ENCODE assay signal across 18 cellular contexts in the genomic region with DNA sequence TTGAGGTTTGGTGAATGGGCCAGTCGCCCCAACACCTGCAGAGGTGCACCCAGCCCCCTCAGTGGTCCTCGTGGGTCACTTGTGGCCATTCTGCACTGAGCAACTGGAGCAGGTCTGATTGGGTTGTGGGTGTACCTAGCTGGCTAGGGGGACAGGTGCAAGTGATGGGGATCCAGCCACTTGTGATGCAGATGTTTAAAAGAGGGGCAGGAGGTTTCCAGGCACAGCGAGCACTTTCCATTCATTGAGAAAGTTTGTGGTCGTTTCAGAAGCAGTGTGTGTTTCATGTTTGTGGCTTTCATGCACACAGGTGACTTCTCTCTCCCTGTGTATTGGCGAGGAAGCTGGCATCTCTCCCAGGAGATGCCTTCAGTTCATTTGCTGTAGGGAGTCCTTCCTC. TPM values are rescaled to one million over a fixed set of nuclear protein-coding genes. Genes with fewer than 3 reads are reported as not detected.
DNase-seq lines count a peak whose midpoint lies in the region; ATAC-seq, FAIRE-seq and TF ChIP-seq lines count a peak whose summit lies in the region.
"Had no signal": no experiment of that assay in that cellular context is flagged by ENCODE, and none has a peak within 500 bp of the region (broad histone marks: within the 10 kb centered on the region; RNA-seq: fewer than 3 reads in every experiment).

No MANE protein-coding gene starts in this region.

- no peaks in the 10 kb centered on the region for H3K9me3 Mint-ChIP-seq in activated CD4-positive, alpha-beta T cell treated with anti-CD3 and anti-CD28 coated beads, Interleukin-2, amount 10 ng/mL, durations not matched to agents 7 days and 5 days
- H3K9me3 Mint-ChIP-seq in activated T-helper 2 cell treated with anti-CD3 and anti-CD28 coated beads, Interferon-gamma antibody, Interleukin-2, Interleukin-4, amounts not matched to agents 10 μg/mL and 5 μg/mL and 100 μg/mL, durations not matched to agents 14 hours and 24 hours and 36 hours: no peaks in the 10 kb centered on the region
- H3K9me3 Mint-ChIP-seq: effector memory CD8-positive, alpha-beta T cell had no signal

- FAIRE-seq in HepG2 (lab: Jason Lieb, UNC): no peak
- FAIRE-seq: A549 had no signal

- POLR2A ChIA-PET in activated CD4-positive, alpha-beta T cell treated with anti-CD3 and anti-CD28 coated beads, Interleukin-2, amount 10 ng/mL, durations not matched to agents 7 days and 5 days (lab: Charles Lee): no interaction called here
- POLR2A ChIA-PET in HepG2 (lab: Yijun Ruan, JAX): interaction anchor here (1.2 kb wide), 1 partner anchor 11 kb away, joined by 3 read pairs; no protein-coding TSS in a partner anchor

- TF ChIP-seq POLR2A in HepG2 (IDR thresholded peaks at IDR 0.05; ENCODE audit: insufficient read depth in 1 of 2, low read depth in 2 of 2, low read length in 2 of 2): no peak

- H3K9me3 ChIP-seq in neutrophil (no peaks in the 10 kb centered on the region), HepG2 (ENCODE audit: low read length) (no peaks in the 10 kb centered on the region)
- H3K9me3 ChIP-seq: A549, breast epithelium, tibial artery had no signal

- no peak overlapping the region for H3K4me3 Mint-ChIP-seq in activated CD4-positive, alpha-beta T cell treated with anti-CD3 and anti-CD28 coated beads, Interleukin-2, amount 10 ng/mL, durations not matched to agents 7 days and 5 days
- H3K4me3 Mint-ChIP-seq in activated T-helper 2 cell treated with anti-CD3 and anti-CD28 coated beads, Interferon-gamma antibody, Interleukin-2, Interleukin-4, amounts not matched to agents 10 μg/mL and 5 μg/mL and 100 μg/mL, durations not matched to agents 14 hours and 24 hours and 36 hours (ENCODE audit: low read depth): no peak overlapping the region
- H3K4me3 Mint-ChIP-seq: effector memory CD8-positive, alpha-beta T cell had no signal

- intact Hi-C loops in activated T-helper 2 cell treated with anti-CD3 and anti-CD28 coated beads, Interferon-gamma antibody, Interleukin-2, Interleukin-4, amounts not matched to agents 10 μg/mL and 5 μg/mL and 100 μg/mL, durations not matched to agents 14 hours and 24 hours and 36 hours (cut with micrococcal nuclease): no loop called here
- intact Hi-C loops in HepG2 (cut with micrococcal nuclease; ENCODE audit: unreplicated experiment): no loop called here

- H3K27ac ChIP-seq in neutrophil (peak overlapping the region; percentile 44), HepG2 (ENCODE audit: extremely low read length, insufficient read depth, low read length) (no peak overlapping the region)
- H3K27ac ChIP-seq: A549, breast epithelium, HL-60, tibial artery had no signal

- H3K27me3 ChIP-seq in neutrophil (no peaks in the 10 kb centered on the region), HepG2 (ENCODE audit: control insufficient read depth in 1 of 2, insufficient read depth in 2 of 2, low read length in 2 of 2) (no peaks in the 10 kb centered on the region)
- H3K27me3 ChIP-seq: breast epithelium, tibial artery had no signal

- BruUV-seq in HepG2 (replicated peaks; lab: Mats Ljungman, UMichigan): no TSS peak

- H3K79me2 ChIP-seq in HepG2 (ENCODE audit: insufficient read depth, low read length): peaks cover 21% of the 10 kb centered on the region

- H3K36me3 ChIP-seq in neutrophil (peaks cover 19% of the 10 kb centered on the region), HepG2 (replicated peaks in 1 of 2; ENCODE audit: control insufficient read depth in 1 of 2, insufficient read depth in 2 of 2, low read length in 2 of 2) (peaks cover 4 to 38% of the 10 kb centered on the region in 2 experiments)
- H3K36me3 ChIP-seq: breast epithelium had no signal

- H3K4me3 ChIP-seq in neutrophil (ENCODE audit: low read depth in 1 of 2, low read length in 1 of 2): no peak overlapping the region
- H3K4me3 ChIP-seq in HepG2 (replicated peaks in 1 of 3; ENCODE audit: insufficient read depth in 1 of 3, low read depth in 2 of 3, low read length in 3 of 3): no peak overlapping the region
- H3K4me3 ChIP-seq: A549, breast epithelium, tibial artery had no signal

- CTCF ChIA-PET in activated CD4-positive, alpha-beta T cell treated with anti-CD3 and anti-CD28 coated beads, Interleukin-2, amount 10 ng/mL, durations not matched to agents 7 days and 5 days (lab: Charles Lee): interaction anchor here (1.5 to 2.0 kb wide), 2 partner anchors 10 to 11 kb away, joined by 3 to 7 read pairs; no protein-coding TSS in a partner anchor
- CTCF ChIA-PET in HepG2 (lab: Yijun Ruan, JAX; ENCODE audit: low intra/inter-chr PET ratio, low total read pairs): no interaction called here

- H3K36me3 Mint-ChIP-seq in activated CD4-positive, alpha-beta T cell treated with anti-CD3 and anti-CD28 coated beads, Interleukin-2, amount 10 ng/mL, durations not matched to agents 7 days and 5 days (ENCODE audit: low read depth): peaks cover 32% of the 10 kb centered on the region
- H3K36me3 Mint-ChIP-seq in activated T-helper 2 cell treated with anti-CD3 and anti-CD28 coated beads, Interferon-gamma antibody, Interleukin-2, Interleukin-4, amounts not matched to agents 10 μg/mL and 5 μg/mL and 100 μg/mL, durations not matched to agents 14 hours and 24 hours and 36 hours (ENCODE audit: low read depth): peaks cover 23% of the 10 kb centered on the region

- in situ Hi-C loops in HepG2 (cut with HindIII; ENCODE audit: extremely low pct_ligation_motif_present, low pct_unique_long_range_greater_than_20kb): no loop called here

- ATAC-seq in HG02642 (IDR thresholded peaks at IDR 0.05; ENCODE audit: poor library complexity, unreplicated experiment) (peak; percentile 40), HG03432 (IDR thresholded peaks at IDR 0.05; ENCODE audit: unreplicated experiment) (no peak), HepG2 (no peak)
- ATAC-seq: A549; effector memory CD8-positive, alpha-beta T cell; Right ventricle myocardium inferior had no signal

- WGBS in HepG2 (ENCODE audit: low lambda C conversion rate): 100% methylated on average over 4 of the region's 5 CpGs

- H3K27me3 Mint-ChIP-seq in activated CD4-positive, alpha-beta T cell treated with anti-CD3 and anti-CD28 coated beads, Interleukin-2, amount 10 ng/mL, durations not matched to agents 7 days and 5 days: no peaks in the 10 kb centered on the region
- H3K27me3 Mint-ChIP-seq in activated T-helper 2 cell treated with anti-CD3 and anti-CD28 coated beads, Interferon-gamma antibody, Interleukin-2, Interleukin-4, amounts not matched to agents 10 μg/mL and 5 μg/mL and 100 μg/mL, durations not matched to agents 14 hours and 24 hours and 36 hours (ENCODE audit: low read depth): no peaks in the 10 kb centered on the region
- H3K27me3 Mint-ChIP-seq: effector memory CD8-positive, alpha-beta T cell had no signal

- H3K27ac Mint-ChIP-seq in activated CD4-positive, alpha-beta T cell treated with anti-CD3 and anti-CD28 coated beads, Interleukin-2, amount 10 ng/mL, durations not matched to agents 7 days and 5 days: peak overlapping the region; percentile 19
- H3K27ac Mint-ChIP-seq in activated T-helper 2 cell treated with anti-CD3 and anti-CD28 coated beads, Interferon-gamma antibody, Interleukin-2, Interleukin-4, amounts not matched to agents 10 μg/mL and 5 μg/mL and 100 μg/mL, durations not matched to agents 14 hours and 24 hours and 36 hours: peak overlapping the region; percentile 33

- no peaks in the 10 kb centered on the region for H4K20me1 ChIP-seq in HepG2 (ENCODE audit: insufficient read depth, low read length)

- no peak overlapping the region for H3K9ac ChIP-seq in HepG2 (ENCODE audit: insufficient read depth, low read depth, low read length)

- no peak overlapping the region for H2AFZ ChIP-seq in HepG2 (ENCODE audit: low read length)

- no peak for TF ChIP-seq CTCF in neutrophil (IDR thresholded peaks at IDR 0.05)
- TF ChIP-seq CTCF in HepG2 (CRISPR knock-in tag; IDR thresholded peaks at IDR 0.05): no peak

- peaks cover 60% of the 10 kb centered on the region for H3K4me1 Mint-ChIP-seq in activated CD4-positive, alpha-beta T cell treated with anti-CD3 and anti-CD28 coated beads, Interleukin-2, amount 10 ng/mL, durations not matched to agents 7 days and 5 days
- H3K4me1 Mint-ChIP-seq in activated T-helper 2 cell treated with anti-CD3 and anti-CD28 coated beads, Interferon-gamma antibody, Interleukin-2, Interleukin-4, amounts not matched to agents 10 μg/mL and 5 μg/mL and 100 μg/mL, durations not matched to agents 14 hours and 24 hours and 36 hours (ENCODE audit: low read depth): peaks cover 41% of the 10 kb centered on the region

- H3K4me1 ChIP-seq in neutrophil (ENCODE audit: control insufficient read depth in 1 of 2, insufficient read depth in 1 of 2, low read depth in 1 of 2, low read length in 1 of 2) (peaks cover 25 to 40% of the 10 kb centered on the region in 2 experiments), HepG2 (ENCODE audit: insufficient read depth, low read length) (no peaks in the 10 kb centered on the region)
- H3K4me1 ChIP-seq: breast epithelium had no signal

- TF ChIP-seq EP300 in HepG2 (IDR thresholded peaks at IDR 0.05; ENCODE audit: low read depth in 2 of 2, low read length in 2 of 2) (no peak), HepG2 (CRISPR knock-in tag; IDR thresholded peaks at IDR 0.05; ENCODE audit: borderline replicate concordance) (no peak)

- peak; percentile 32 for DNase-seq in activated CD4-positive, alpha-beta T cell treated with anti-CD3 and anti-CD28 coated beads, Interleukin-2, amount 10 ng/mL, durations not matched to agents 7 days and 5 days
- DNase-seq in activated CD4-positive, alpha-beta T cell treated with anti-CD3 and anti-CD28 coated beads for 4 hours: no peak
- no peak for DNase-seq in activated T-helper 2 cell treated with anti-CD3 and anti-CD28 coated beads, Interferon-gamma antibody, Interleukin-2, Interleukin-4, amounts not matched to agents 10 μg/mL and 5 μg/mL and 100 μg/mL, durations not matched to agents 14 hours and 24 hours and 36 hours (ENCODE audit: low spot score)
- DNase-seq in NCI-H1694 treated with DMSO at 0.1 percent for 48 hours (lab: John Stamatoyannopoulos, UW): no peak
- no peak for DNase-seq in HepG2 (ENCODE audit: low spot score)
- DNase-seq: effector memory CD8-positive, alpha-beta T cell; NCI-H187; NCI-H774; stimulated activated CD4-positive, alpha-beta T cell treated with anti-CD3 and anti-CD28 coated beads, Interleukin-12 subunit alpha, Interleukin-12 subunit beta, amount 100 ng/mL, for 4 hours; T1000; tibial artery had no signal

- no peak overlapping the region for H3K4me2 ChIP-seq in HepG2 (ENCODE audit: low read depth, low read length)
- H3K4me2 ChIP-seq: A549 had no signal

- no peak for TF ChIP-seq RAD21 in HepG2 (CRISPR knock-in tag; IDR thresholded peaks at IDR 0.05)

RNA-seq across cellular contexts. Expression of a gene that starts 34.7 kb away (rescaled TPM):
- total RNA-seq in activated CD4-positive, alpha-beta T cell treated with anti-CD3 and anti-CD28 coated beads, Interleukin-2, amount 10 ng/mL, durations not matched to agents 7 days and 5 days: 1 to 10 TPM; 3.7 to 4.4 TPM
- 2.6 and 2.9 TPM in 2 replicates for total RNA-seq in activated T-helper 2 cell treated with anti-CD3 and anti-CD28 coated beads, Interferon-gamma antibody, Interleukin-2, Interleukin-4, amounts not matched to agents 10 μg/mL and 5 μg/mL and 100 μg/mL, durations not matched to agents 14 hours and 24 hours and 36 hours
- total RNA-seq in HepG2 (2016; rRNA removed; fragmentation: Illumina TruSeq; extraction: Trizol): 0.71 and 0.86 TPM in 2 replicates
- 0.35 and 0.40 TPM in 2 replicates for total RNA-seq in HepG2 (2016; cell fraction: cytosol; rRNA removed; fragmentation: Illumina TruSeq; extraction: Trizol; ENCODE audit: low read depth)
- 0.65 and 0.85 TPM in 2 replicates for total RNA-seq in HepG2 (2016; cell fraction: insoluble cytoplasmic fraction; rRNA removed; fragmentation: Illumina TruSeq; extraction: Trizol)
- 0.83 and 1.3 TPM in 2 replicates for total RNA-seq in HepG2 (2016; cell fraction: membrane; rRNA removed; fragmentation: Illumina TruSeq; extraction: Trizol)
- 0.50 and 1.3 TPM in 2 replicates for total RNA-seq in HepG2 (2016; cell fraction: nucleus; rRNA removed; fragmentation: Illumina TruSeq; extraction: Trizol)
- 1.2 and 2.0 TPM in 2 replicates for polyA plus RNA-seq in HepG2 (2011; rRNA removed)
- 1.4 and 2.8 TPM in 2 replicates for polyA plus RNA-seq in HepG2 (2011; cell fraction: cytosol; rRNA removed)
- polyA plus RNA-seq in HepG2 (2011; cell fraction: nucleus; rRNA removed): 6.3 and 8.3 TPM in 2 replicates
- 0.81 and 1.2 TPM in 2 replicates for polyA plus RNA-seq in HepG2 (2012)
- 0.16 and 0.19 TPM in 2 replicates for polyA plus RNA-seq in HepG2 (2016; cell fraction: cytosol; fragmentation: Illumina TruSeq; extraction: Trizol; ENCODE audit: low read depth)
- polyA plus RNA-seq in HepG2 (2016; cell fraction: insoluble cytoplasmic fraction; fragmentation: Illumina TruSeq; extraction: Trizol; ENCODE audit: low read depth): 1.1 and 1.7 TPM in 2 replicates
- polyA plus RNA-seq in HepG2 (2016; cell fraction: membrane; fragmentation: Illumina TruSeq; extraction: Trizol; ENCODE audit: low read depth): 0.68 and 0.82 TPM in 2 replicates
- polyA plus RNA-seq in HepG2 (2016; cell fraction: nucleus; fragmentation: Illumina TruSeq; extraction: Trizol; ENCODE audit: insufficient read depth, low read depth): 1.3 and 2.4 TPM in 2 replicates
- polyA minus RNA-seq in HepG2 (2011; rRNA and poly(A)+ RNA removed; ENCODE audit: low replicate concordance): 2.0 and 5.3 TPM in 2 replicates
- 1.3 and 1.5 TPM in 2 replicates for polyA minus RNA-seq in HepG2 (2011; cell fraction: cytosol; rRNA and poly(A)+ RNA removed)
- 1.9 and 3.7 TPM in 2 replicates for polyA minus RNA-seq in HepG2 (2011; cell fraction: nucleus; rRNA and poly(A)+ RNA removed)

RNA-seq across cellular contexts. Expression of a gene that starts 35.3 kb away (rescaled TPM):
- total RNA-seq in activated CD4-positive, alpha-beta T cell treated with anti-CD3 and anti-CD28 coated beads, Interleukin-2, amount 10 ng/mL, durations not matched to agents 7 days and 5 days: 100 to 1,000 TPM; 314 to 363 TPM
- 381 and 393 TPM in 2 replicates for total RNA-seq in activated T-helper 2 cell treated with anti-CD3 and anti-CD28 coated beads, Interferon-gamma antibody, Interleukin-2, Interleukin-4, amounts not matched to agents 10 μg/mL and 5 μg/mL and 100 μg/mL, durations not matched to agents 14 hours and 24 hours and 36 hours
- total RNA-seq in HepG2 (2016; rRNA removed; fragmentation: Illumina TruSeq; extraction: Trizol): 278 and 337 TPM in 2 replicates
- 98.4 and 99.8 TPM in 2 replicates for total RNA-seq in HepG2 (2016; cell fraction: cytosol; rRNA removed; fragmentation: Illumina TruSeq; extraction: Trizol; ENCODE audit: low read depth)
- 323 and 362 TPM in 2 replicates for total RNA-seq in HepG2 (2016; cell fraction: insoluble cytoplasmic fraction; rRNA removed; fragmentation: Illumina TruSeq; extraction: Trizol)
- 84.6 and 89.0 TPM in 2 replicates for total RNA-seq in HepG2 (2016; cell fraction: membrane; rRNA removed; fragmentation: Illumina TruSeq; extraction: Trizol)
- 193 and 208 TPM in 2 replicates for total RNA-seq in HepG2 (2016; cell fraction: nucleus; rRNA removed; fragmentation: Illumina TruSeq; extraction: Trizol)
- 366 and 368 TPM in 2 replicates for polyA plus RNA-seq in HepG2 (2011; rRNA removed)
- 715 and 846 TPM in 2 replicates for polyA plus RNA-seq in HepG2 (2011; cell fraction: cytosol; rRNA removed)
- polyA plus RNA-seq in HepG2 (2011; cell fraction: nucleus; rRNA removed): 199 and 226 TPM in 2 replicates
- polyA plus RNA-seq in HepG2 (2012): 207 and 262 TPM in 2 replicates
- polyA plus RNA-seq in HepG2 (2016; cell fraction: cytosol; fragmentation: Illumina TruSeq; extraction: Trizol; ENCODE audit: low read depth): 72.4 and 85.3 TPM in 2 replicates
- 186 TPM in 2 replicates for polyA plus RNA-seq in HepG2 (2016; cell fraction: insoluble cytoplasmic fraction; fragmentation: Illumina TruSeq; extraction: Trizol; ENCODE audit: low read depth)
- 52.4 and 56.3 TPM in 2 replicates for polyA plus RNA-seq in HepG2 (2016; cell fraction: membrane; fragmentation: Illumina TruSeq; extraction: Trizol; ENCODE audit: low read depth)
- 235 and 237 TPM in 2 replicates for polyA plus RNA-seq in HepG2 (2016; cell fraction: nucleus; fragmentation: Illumina TruSeq; extraction: Trizol; ENCODE audit: insufficient read depth, low read depth)
- polyA minus RNA-seq in HepG2 (2011; rRNA and poly(A)+ RNA removed; ENCODE audit: low replicate concordance): 73.2 and 83.5 TPM in 2 replicates
- 58.6 and 70.0 TPM in 2 replicates for polyA minus RNA-seq in HepG2 (2011; cell fraction: cytosol; rRNA and poly(A)+ RNA removed)
- 42.1 and 44.4 TPM in 2 replicates for polyA minus RNA-seq in HepG2 (2011; cell fraction: nucleus; rRNA and poly(A)+ RNA removed)

RNA-seq across cellular contexts. Expression of a gene that starts 48.0 kb away (rescaled TPM):
- total RNA-seq in activated CD4-positive, alpha-beta T cell treated with anti-CD3 and anti-CD28 coated beads, Interleukin-2, amount 10 ng/mL, durations not matched to agents 7 days and 5 days: 10 to 100 TPM; 12.8 to 13.2 TPM
- total RNA-seq in activated T-helper 2 cell treated with anti-CD3 and anti-CD28 coated beads, Interferon-gamma antibody, Interleukin-2, Interleukin-4, amounts not matched to agents 10 μg/mL and 5 μg/mL and 100 μg/mL, durations not matched to agents 14 hours and 24 hours and 36 hours: 9.0 and 9.7 TPM in 2 replicates
- 0.32 and 0.89 TPM in 2 replicates for total RNA-seq in HepG2 (2016; rRNA removed; fragmentation: Illumina TruSeq; extraction: Trizol)
- 0.30 and 0.44 TPM in 2 replicates for total RNA-seq in HepG2 (2016; cell fraction: cytosol; rRNA removed; fragmentation: Illumina TruSeq; extraction: Trizol; ENCODE audit: low read depth)
- total RNA-seq in HepG2 (2016; cell fraction: insoluble cytoplasmic fraction; rRNA removed; fragmentation: Illumina TruSeq; extraction: Trizol): 0.19 and 0.69 TPM in 2 replicates
- total RNA-seq in HepG2 (2016; cell fraction: membrane; rRNA removed; fragmentation: Illumina TruSeq; extraction: Trizol): 0.28 and 0.41 TPM in 2 replicates
- 1.1 and 1.4 TPM in 2 replicates for total RNA-seq in HepG2 (2016; cell fraction: nucleus; rRNA removed; fragmentation: Illumina TruSeq; extraction: Trizol)
- polyA plus RNA-seq in HepG2 (2011; rRNA removed): 4.0 TPM in 2 replicates
- 0.47 and 1.4 TPM in 2 replicates for polyA plus RNA-seq in HepG2 (2011; cell fraction: cytosol; rRNA removed)
- polyA plus RNA-seq in HepG2 (2011; cell fraction: nucleus; rRNA removed): 61.3 and 67.2 TPM in 2 replicates
- polyA plus RNA-seq in HepG2 (2012): 5.6 and 8.4 TPM in 2 replicates
- 0.37 TPM in 1 of 2 replicates, not detected in the other for polyA plus RNA-seq in HepG2 (2016; cell fraction: cytosol; fragmentation: Illumina TruSeq; extraction: Trizol; ENCODE audit: low read depth)
- 0.09 TPM in 1 of 2 replicates, not detected in the other for polyA plus RNA-seq in HepG2 (2016; cell fraction: insoluble cytoplasmic fraction; fragmentation: Illumina TruSeq; extraction: Trizol; ENCODE audit: low read depth)
- polyA plus RNA-seq in HepG2 (2016; cell fraction: membrane; fragmentation: Illumina TruSeq; extraction: Trizol; ENCODE audit: low read depth): not detected in 2 replicates
- polyA plus RNA-seq in HepG2 (2016; cell fraction: nucleus; fragmentation: Illumina TruSeq; extraction: Trizol; ENCODE audit: insufficient read depth, low read depth): 9.8 and 10.6 TPM in 2 replicates
- polyA minus RNA-seq in HepG2 (2011; rRNA and poly(A)+ RNA removed; ENCODE audit: low replicate concordance): 0.86 and 2.2 TPM in 2 replicates
- 0.49 TPM in 1 of 2 replicates, not detected in the other for polyA minus RNA-seq in HepG2 (2011; cell fraction: cytosol; rRNA and poly(A)+ RNA removed)
- 5.0 and 5.3 TPM in 2 replicates for polyA minus RNA-seq in HepG2 (2011; cell fraction: nucleus; rRNA and poly(A)+ RNA removed)

RNA-seq across cellular contexts. Expression of a gene that starts 57.4 kb away (rescaled TPM):
- under 1 TPM in 1 of 2 experiments, not detected in 1; 0.25 TPM for total RNA-seq in activated CD4-positive, alpha-beta T cell treated with anti-CD3 and anti-CD28 coated beads, Interleukin-2, amount 10 ng/mL, durations not matched to agents 7 days and 5 days
- total RNA-seq in activated T-helper 2 cell treated with anti-CD3 and anti-CD28 coated beads, Interferon-gamma antibody, Interleukin-2, Interleukin-4, amounts not matched to agents 10 μg/mL and 5 μg/mL and 100 μg/mL, durations not matched to agents 14 hours and 24 hours and 36 hours: 0.14 and 0.21 TPM in 2 replicates
- 0.09 TPM in 1 of 2 replicates, not detected in the other for total RNA-seq in HepG2 (2016; rRNA removed; fragmentation: Illumina TruSeq; extraction: Trizol)
- total RNA-seq in HepG2 (2016; cell fraction: cytosol; rRNA removed; fragmentation: Illumina TruSeq; extraction: Trizol; ENCODE audit: low read depth): not detected in 2 replicates
- total RNA-seq in HepG2 (2016; cell fraction: insoluble cytoplasmic fraction; rRNA removed; fragmentation: Illumina TruSeq; extraction: Trizol): 0.15 TPM in 1 of 2 replicates, not detected in the other
- total RNA-seq in HepG2 (2016; cell fraction: membrane; rRNA removed; fragmentation: Illumina TruSeq; extraction: Trizol): not detected in 2 replicates
- 0.16 and 0.19 TPM in 2 replicates for total RNA-seq in HepG2 (2016; cell fraction: nucleus; rRNA removed; fragmentation: Illumina TruSeq; extraction: Trizol)
- 0.18 and 0.37 TPM in 2 replicates for polyA plus RNA-seq in HepG2 (2011; rRNA removed)
- polyA plus RNA-seq in HepG2 (2011; cell fraction: cytosol; rRNA removed): 0.16 and 0.19 TPM in 2 replicates
- polyA plus RNA-seq in HepG2 (2011; cell fraction: nucleus; rRNA removed): 0.66 and 0.74 TPM in 2 replicates
- 0.31 and 0.51 TPM in 2 replicates for polyA plus RNA-seq in HepG2 (2012)
- polyA plus RNA-seq in HepG2 (2016; cell fraction: cytosol; fragmentation: Illumina TruSeq; extraction: Trizol; ENCODE audit: low read depth): not detected in 2 replicates
- 0.05 and 0.12 TPM in 2 replicates for polyA plus RNA-seq in HepG2 (2016; cell fraction: insoluble cytoplasmic fraction; fragmentation: Illumina TruSeq; extraction: Trizol; ENCODE audit: low read depth)
- polyA plus RNA-seq in HepG2 (2016; cell fraction: membrane; fragmentation: Illumina TruSeq; extraction: Trizol; ENCODE audit: low read depth): not detected in 2 replicates
- 0.35 and 0.44 TPM in 2 replicates for polyA plus RNA-seq in HepG2 (2016; cell fraction: nucleus; fragmentation: Illumina TruSeq; extraction: Trizol; ENCODE audit: insufficient read depth, low read depth)
- 0.20 and 0.30 TPM in 2 replicates for polyA minus RNA-seq in HepG2 (2011; rRNA and poly(A)+ RNA removed; ENCODE audit: low replicate concordance)
- polyA minus RNA-seq in HepG2 (2011; cell fraction: cytosol; rRNA and poly(A)+ RNA removed): 0.26 and 0.30 TPM in 2 replicates
- 0.26 and 0.37 TPM in 2 replicates for polyA minus RNA-seq in HepG2 (2011; cell fraction: nucleus; rRNA and poly(A)+ RNA removed)
